Comparison of ENCODE assay signal across 18 cellular contexts in the genomic region with DNA sequence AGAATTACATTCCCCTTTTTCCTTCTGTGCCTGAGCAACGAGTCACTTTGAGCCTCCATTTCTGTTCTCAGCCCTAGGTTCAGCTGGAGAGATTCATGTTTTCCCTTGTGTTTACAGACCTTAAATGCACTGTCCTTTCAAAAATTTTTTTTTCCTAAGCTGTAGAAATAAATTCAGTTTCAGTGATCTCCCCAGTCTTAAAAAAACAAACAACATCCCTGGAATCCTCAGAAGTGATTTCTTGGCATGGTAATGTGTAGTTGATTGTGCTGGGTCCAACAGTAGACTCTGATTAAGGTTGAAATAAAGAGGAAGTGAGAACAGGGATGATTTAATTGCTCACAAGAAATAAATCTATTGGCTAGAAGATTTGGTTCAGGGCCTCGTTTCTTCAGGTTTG.
DNase-seq lines count a peak whose midpoint lies in the region; ATAC-seq, FAIRE-seq and TF ChIP-seq lines count a peak whose summit lies in the region.
"Had no signal": no experiment of that assay in that cellular context is flagged by ENCODE, and none has a peak within 500 bp of the region (broad histone marks: within the 10 kb centered on the region; RNA-seq: fewer than 3 reads in every experiment).

No MANE protein-coding gene starts in this region.

- no peak for TF ChIP-seq CTCF in HFFc6 (IDR thresholded peaks at IDR 0.05)
- TF ChIP-seq CTCF in bronchial epithelial cell (IDR thresholded peaks at IDR 0.05; ENCODE audit: insufficient read depth, low read length, severe bottlenecking), result no peak

- H3K4me3 Mint-ChIP-seq in HFFc6, result peak overlapping the region; percentile 70; the same call in 1 of the 2 replicates
- H3K4me3 Mint-ChIP-seq: naive thymus-derived CD8-positive, alpha-beta T cell; stimulated activated naive B cell treated with anti-CD40 and anti-IgM and Interleukin-4, amounts not matched to agents 10 μg/mL and 1 μg/mL and 100 μg/mL, for 72 hours; T-helper 17 cell had no signal

- H3K9me3 Mint-ChIP-seq in HFFc6, result no peaks in the 10 kb centered on the region
- H3K9me3 Mint-ChIP-seq: activated naive CD4-positive, alpha-beta T cell treated with anti-CD3 and anti-CD28 coated beads, Interleukin-2, amount 50 U/mL, for 72 hours; naive thymus-derived CD8-positive, alpha-beta T cell; stimulated activated naive B cell treated with anti-CD40 and anti-IgM and Interleukin-4, amounts not matched to agents 10 μg/mL and 1 μg/mL and 100 μg/mL, for 72 hours had no signal

- H3K4me3 ChIP-seq in bronchial epithelial cell (ENCODE audit: low read depth, low read length), result no peak overlapping the region
- H3K4me3 ChIP-seq: K562, left lung had no signal

- no peak for FAIRE-seq in bronchial epithelial cell (lab: Jason Lieb, UNC)
- FAIRE-seq: H1, K562 had no signal

- peak overlapping the region; percentile 92 for H3K27ac Mint-ChIP-seq in HFFc6
- H3K27ac Mint-ChIP-seq: stimulated activated naive B cell treated with anti-CD40 and anti-IgM and Interleukin-4, amounts not matched to agents 10 μg/mL and 1 μg/mL and 100 μg/mL, for 72 hours; T-helper 17 cell had no signal

- peaks cover 30% of the 10 kb centered on the region for H3K4me1 Mint-ChIP-seq in HFFc6 (ENCODE audit: low read depth)
- H3K4me1 Mint-ChIP-seq: naive thymus-derived CD8-positive, alpha-beta T cell; T-helper 17 cell had no signal

- no peak for ATAC-seq in GM19035 (IDR thresholded peaks at IDR 0.05; ENCODE audit: unreplicated experiment)
- ATAC-seq: activated CD4-positive, CD25-positive, alpha-beta regulatory T cell treated with anti-CD3 and anti-CD28 coated beads, Interleukin-2, amount 50 U/mL, for 24 hours; K562; left lung; naive thymus-derived CD8-positive, alpha-beta T cell; T-helper 17 cell had no signal

- peaks cover 25% of the 10 kb centered on the region for H3K36me3 Mint-ChIP-seq in HFFc6 (ENCODE audit: low read depth)
- H3K36me3 Mint-ChIP-seq: activated naive CD4-positive, alpha-beta T cell treated with anti-CD3 and anti-CD28 coated beads, Interleukin-2, amount 50 U/mL, for 72 hours; naive thymus-derived CD8-positive, alpha-beta T cell; stimulated activated naive B cell treated with anti-CD40 and anti-IgM and Interleukin-4, amounts not matched to agents 10 μg/mL and 1 μg/mL and 100 μg/mL, for 72 hours had no signal

- H3K27me3 ChIP-seq in bronchial epithelial cell (ENCODE audit: control insufficient read depth, insufficient read depth, low read length), result no peaks in the 10 kb centered on the region
- H3K27me3 ChIP-seq: left lung had no signal

- H3K27me3 Mint-ChIP-seq in HFFc6 (ENCODE audit: insufficient read depth), result peaks cover 4% of the 10 kb centered on the region; the same call in 1 of the 2 replicates

- DNase-seq in A172 (ENCODE audit: low spot score) (peak; percentile 31), HFFc6 (peak; percentile 5), bronchial epithelial cell (ENCODE audit: low read depth) (peak; percentile 29), kidney glomerular epithelial cell (lab: John Stamatoyannopoulos, UW) (peak; percentile 6), amniotic stem cell (lab: John Stamatoyannopoulos, UW) (no peak), COR-L47 (lab: John Stamatoyannopoulos, UW) (no peak), NK-92 (lab: John Stamatoyannopoulos, UW; ENCODE audit: unreplicated experiment) (no peak)
- DNase-seq: left lung; naive thymus-derived CD8-positive, alpha-beta T cell; NCI-H1694 treated with DMSO at 0.1 percent for 48 hours; NCI-H524; stimulated activated naive B cell treated with anti-CD40 and anti-IgM and Interleukin-4, amounts not matched to agents 10 μg/mL and 1 μg/mL and 100 μg/mL, for 72 hours; T-helper 17 cell had no signal

- no peaks in the 10 kb centered on the region for H3K36me3 ChIP-seq in bronchial epithelial cell (ENCODE audit: control insufficient read depth, insufficient read depth, low read length)
- H3K36me3 ChIP-seq: left lung had no signal

Comparison
In these comparisons a context has a peak if more than half of its experiments do, and no peak if none do; other contexts are left out.
1. DNase-seq: peak in A172 (single experiment), HFFc6 (single experiment), bronchial epithelial cell (single experiment) and kidney glomerular epithelial cell (single experiment); none in amniotic stem cell (single experiment), COR-L47 (single experiment) and NK-92 (single experiment).